In genomic region chr5:173327948-173328895, GRCh38 we compare ENCODE assay signal across 1 cellular context.
TF ChIP-seq lines count a peak whose summit lies in the region.

STC2 (minus strand) TSS chr5:173328414; CDS start chr5:173328193, 221 bp downstream.

TF ChIP-seq in HepG2, 621 proteins besides CTCF, POLR2A, EP300 and RAD21 (continued from another document and continues in another):
- TF ChIP-seq, protein P1, sequence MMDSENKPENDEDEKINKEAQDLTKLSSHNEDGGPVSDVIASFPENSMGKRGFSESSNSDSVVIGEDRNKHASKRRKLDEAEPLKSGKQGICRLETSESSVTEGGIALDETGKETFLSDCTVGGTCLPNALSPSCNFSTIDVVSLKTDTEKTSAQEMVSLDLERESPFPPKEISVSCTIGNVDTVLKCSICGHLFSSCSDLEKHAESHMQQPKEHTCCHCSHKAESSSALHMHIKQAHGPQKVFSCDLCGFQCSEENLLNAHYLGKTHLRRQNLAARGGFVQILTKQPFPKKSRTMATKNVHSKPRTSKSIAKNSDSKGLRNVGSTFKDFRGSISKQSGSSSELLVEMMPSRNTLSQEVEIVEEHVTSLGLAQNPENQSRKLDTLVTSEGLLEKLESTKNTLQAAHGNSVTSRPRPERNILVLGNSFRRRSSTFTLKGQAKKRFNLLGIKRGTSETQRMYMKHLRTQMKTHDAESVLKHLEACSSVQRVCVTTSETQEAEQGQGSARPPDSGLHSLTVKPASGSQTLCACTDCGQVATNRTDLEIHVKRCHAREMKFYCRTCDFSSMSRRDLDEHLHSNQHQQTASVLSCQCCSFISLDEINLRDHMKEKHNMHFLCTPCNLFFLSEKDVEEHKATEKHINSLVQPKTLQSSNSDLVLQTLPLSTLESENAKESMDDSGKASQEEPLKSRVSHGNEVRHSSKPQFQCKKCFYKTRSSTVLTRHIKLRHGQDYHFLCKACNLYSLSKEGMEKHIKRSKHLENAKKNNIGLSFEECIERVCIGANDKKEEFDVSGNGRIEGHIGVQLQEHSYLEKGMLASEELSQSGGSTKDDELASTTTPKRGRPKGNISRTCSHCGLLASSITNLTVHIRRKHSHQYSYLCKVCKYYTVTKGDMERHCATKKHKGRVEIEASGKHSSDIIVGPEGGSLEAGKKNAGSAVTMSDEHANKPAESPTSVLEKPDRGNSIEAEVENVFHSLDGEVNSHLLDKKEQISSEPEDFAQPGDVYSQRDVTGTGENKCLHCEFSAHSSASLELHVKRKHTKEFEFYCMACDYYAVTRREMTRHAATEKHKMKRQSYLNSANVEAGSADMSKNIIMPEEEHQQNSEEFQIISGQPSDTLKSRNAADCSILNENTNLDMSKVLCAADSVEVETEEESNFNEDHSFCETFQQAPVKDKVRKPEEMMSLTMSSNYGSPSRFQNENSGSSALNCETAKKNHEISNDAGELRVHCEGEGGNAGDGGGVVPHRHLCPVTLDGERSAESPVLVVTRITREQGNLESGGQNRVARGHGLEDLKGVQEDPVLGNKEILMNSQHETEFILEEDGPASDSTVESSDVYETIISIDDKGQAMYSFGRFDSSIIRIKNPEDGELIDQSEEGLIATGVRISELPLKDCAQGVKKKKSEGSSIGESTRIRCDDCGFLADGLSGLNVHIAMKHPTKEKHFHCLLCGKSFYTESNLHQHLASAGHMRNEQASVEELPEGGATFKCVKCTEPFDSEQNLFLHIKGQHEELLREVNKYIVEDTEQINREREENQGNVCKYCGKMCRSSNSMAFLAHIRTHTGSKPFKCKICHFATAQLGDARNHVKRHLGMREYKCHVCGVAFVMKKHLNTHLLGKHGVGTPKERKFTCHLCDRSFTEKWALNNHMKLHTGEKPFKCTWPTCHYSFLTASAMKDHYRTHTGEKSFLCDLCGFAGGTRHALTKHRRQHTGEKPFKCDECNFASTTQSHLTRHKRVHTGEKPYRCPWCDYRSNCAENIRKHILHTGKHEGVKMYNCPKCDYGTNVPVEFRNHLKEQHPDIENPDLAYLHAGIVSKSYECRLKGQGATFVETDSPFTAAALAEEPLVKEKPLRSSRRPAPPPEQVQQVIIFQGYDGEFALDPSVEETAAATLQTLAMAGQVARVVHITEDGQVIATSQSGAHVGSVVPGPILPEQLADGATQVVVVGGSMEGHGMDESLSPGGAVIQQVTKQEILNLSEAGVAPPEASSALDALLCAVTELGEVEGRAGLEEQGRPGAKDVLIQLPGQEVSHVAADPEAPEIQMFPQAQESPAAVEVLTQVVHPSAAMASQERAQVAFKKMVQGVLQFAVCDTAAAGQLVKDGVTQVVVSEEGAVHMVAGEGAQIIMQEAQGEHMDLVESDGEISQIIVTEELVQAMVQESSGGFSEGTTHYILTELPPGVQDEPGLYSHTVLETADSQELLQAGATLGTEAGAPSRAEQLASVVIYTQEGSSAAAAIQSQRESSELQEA (CRISPR knock-in tag; IDR thresholded peaks at IDR 0.05; ENCODE audit: not compliant biosample characterization) = no peak
- no peak for TF ChIP-seq ZNF326 (CRISPR knock-in tag; IDR thresholded peaks at IDR 0.05; ENCODE audit: borderline replicate concordance)
- TF ChIP-seq NFIC (IDR thresholded peaks at IDR 0.05; ENCODE audit: low read length) = 0 out of 2 replicates have a peak, but pooled peaks have one; percentile 19
- TF ChIP-seq ZNF589 (CRISPR knock-in tag; conservative IDR thresholded peaks at IDR 0.05) = peak; percentile 96
- TF ChIP-seq REPIN1 (CRISPR knock-in tag; IDR thresholded peaks at IDR 0.05; ENCODE audit: borderline replicate concordance, low read depth) = peak; percentile 35; the same call in 1 of the 2 replicates
- peak; percentile 67 for TF ChIP-seq FOXC1 (CRISPR knock-in tag; IDR thresholded peaks at IDR 0.05; ENCODE audit: borderline replicate concordance)
- TF ChIP-seq ZSCAN29 (CRISPR knock-in tag; conservative IDR thresholded peaks at IDR 0.05) = peak; percentile 60
- peak; percentile 9 for TF ChIP-seq ZNF678 (CRISPR knock-in tag; IDR thresholded peaks at IDR 0.05)
- peak; percentile 68; the same call in 1 of the 2 replicates for TF ChIP-seq ZBTB42 (CRISPR knock-in tag; IDR thresholded peaks at IDR 0.05)
- TF ChIP-seq ZNF367 (CRISPR knock-in tag; IDR thresholded peaks at IDR 0.05; ENCODE audit: borderline replicate concordance) = 0 out of 2 replicates have a peak, but pooled peaks have one; percentile 18
- peak; percentile 68 for TF ChIP-seq ERF (CRISPR knock-in tag; IDR thresholded peaks at IDR 0.05)
- peak; percentile 79; the same call in 1 of the 2 replicates for TF ChIP-seq CBX5 (CRISPR knock-in tag; IDR thresholded peaks at IDR 0.05; ENCODE audit: borderline replicate concordance)
- TF ChIP-seq FOXA1 (IDR thresholded peaks at IDR 0.05) = no peak
- peak; percentile 33; the same call in 1 of the 2 replicates for TF ChIP-seq FOXA1 (CRISPR knock-in tag; IDR thresholded peaks at IDR 0.05)
- TF ChIP-seq ZNF512 (CRISPR knock-in tag; IDR thresholded peaks at IDR 0.05) = peak; percentile 91; the same call in 1 of the 2 replicates
- no peak for TF ChIP-seq ZNF33A (CRISPR knock-in tag; IDR thresholded peaks at IDR 0.05; ENCODE audit: borderline replicate concordance)
- 0 out of 2 replicates have a peak, but pooled peaks have one; percentile 16 for TF ChIP-seq ZNF253 (CRISPR knock-in tag; IDR thresholded peaks at IDR 0.05; ENCODE audit: borderline replicate concordance)
- TF ChIP-seq HNRNPK (IDR thresholded peaks at IDR 0.05; ENCODE audit: low read depth, low read length, poor library complexity, severe bottlenecking) = no peak
- no peak for TF ChIP-seq CCAR2 (optimal IDR thresholded peaks at IDR 0.05; ENCODE audit: low read depth, low read length)
- TF ChIP-seq ZNF501 (CRISPR knock-in tag; IDR thresholded peaks at IDR 0.05) = peak; percentile 3; the same call in 1 of the 2 replicates
- TF ChIP-seq ZNF432 (CRISPR knock-in tag; IDR thresholded peaks at IDR 0.05; ENCODE audit: borderline replicate concordance) = no peak
- TF ChIP-seq ZNF83 (CRISPR knock-in tag; IDR thresholded peaks at IDR 0.05; ENCODE audit: borderline replicate concordance) = no peak
- no peak for TF ChIP-seq HHEX (CRISPR knock-in tag; IDR thresholded peaks at IDR 0.05)
- peak; percentile 98; the same call in 1 of the 2 replicates for TF ChIP-seq ZNF124 (CRISPR knock-in tag; IDR thresholded peaks at IDR 0.05)
- TF ChIP-seq, protein P2, sequence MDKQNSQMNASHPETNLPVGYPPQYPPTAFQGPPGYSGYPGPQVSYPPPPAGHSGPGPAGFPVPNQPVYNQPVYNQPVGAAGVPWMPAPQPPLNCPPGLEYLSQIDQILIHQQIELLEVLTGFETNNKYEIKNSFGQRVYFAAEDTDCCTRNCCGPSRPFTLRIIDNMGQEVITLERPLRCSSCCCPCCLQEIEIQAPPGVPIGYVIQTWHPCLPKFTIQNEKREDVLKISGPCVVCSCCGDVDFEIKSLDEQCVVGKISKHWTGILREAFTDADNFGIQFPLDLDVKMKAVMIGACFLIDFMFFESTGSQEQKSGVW (CRISPR knock-in tag; IDR thresholded peaks at IDR 0.05; ENCODE audit: borderline replicate concordance) = no peak
- TF ChIP-seq, protein P3, sequence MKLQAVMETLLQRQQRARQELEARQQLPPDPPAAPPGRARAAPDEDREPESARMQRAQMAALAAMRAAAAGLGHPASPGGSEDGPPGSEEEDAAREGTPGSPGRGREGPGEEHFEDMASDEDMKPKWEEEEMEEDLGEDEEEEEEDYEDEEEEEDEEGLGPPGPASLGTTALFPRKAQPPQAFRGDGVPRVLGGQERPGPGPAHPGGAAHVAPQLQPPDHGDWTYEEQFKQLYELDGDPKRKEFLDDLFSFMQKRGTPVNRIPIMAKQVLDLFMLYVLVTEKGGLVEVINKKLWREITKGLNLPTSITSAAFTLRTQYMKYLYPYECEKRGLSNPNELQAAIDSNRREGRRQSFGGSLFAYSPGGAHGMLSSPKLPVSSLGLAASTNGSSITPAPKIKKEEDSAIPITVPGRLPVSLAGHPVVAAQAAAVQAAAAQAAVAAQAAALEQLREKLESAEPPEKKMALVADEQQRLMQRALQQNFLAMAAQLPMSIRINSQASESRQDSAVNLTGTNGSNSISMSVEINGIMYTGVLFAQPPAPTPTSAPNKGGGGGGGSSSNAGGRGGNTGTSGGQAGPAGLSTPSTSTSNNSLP (IDR thresholded peaks at IDR 0.05; ENCODE audit: low read depth, low read length) = no peak
- TF ChIP-seq HOXD1 (CRISPR knock-in tag; IDR thresholded peaks at IDR 0.05) = no peak
- TF ChIP-seq CCDC6 (CRISPR knock-in tag; IDR thresholded peaks at IDR 0.05) = peak; percentile 83; the same call in 1 of the 2 replicates
- no peak for TF ChIP-seq ZNF652 (CRISPR knock-in tag; IDR thresholded peaks at IDR 0.05; ENCODE audit: borderline replicate concordance, low read depth)
- TF ChIP-seq ZNF24 (IDR thresholded peaks at IDR 0.05) = no peak
- peak; percentile 79 for TF ChIP-seq PHF21A (CRISPR knock-in tag; IDR thresholded peaks at IDR 0.05)
- TF ChIP-seq PTBP1 (IDR thresholded peaks at IDR 0.05; ENCODE audit: low read depth, low read length, poor library complexity, severe bottlenecking) = no peak
- peak; percentile 85; the same call in 1 of the 2 replicates for TF ChIP-seq ZNF343 (CRISPR knock-in tag; IDR thresholded peaks at IDR 0.05)
- 0 out of 2 replicates have a peak, but pooled peaks have one; percentile 19 for TF ChIP-seq RAD51 (IDR thresholded peaks at IDR 0.05; ENCODE audit: borderline replicate concordance)
- peak; percentile 88 for TF ChIP-seq NRL (CRISPR knock-in tag; IDR thresholded peaks at IDR 0.05; ENCODE audit: borderline replicate concordance)
- no peak for TF ChIP-seq NCOR1 (IDR thresholded peaks at IDR 0.05; ENCODE audit: borderline replicate concordance, low read length)
- TF ChIP-seq ZNF710 (CRISPR knock-in tag; IDR thresholded peaks at IDR 0.05; ENCODE audit: borderline replicate concordance) = peak; percentile 27; the same call in 1 of the 2 replicates
- peak; percentile 80 for TF ChIP-seq ZFX (CRISPR knock-in tag; IDR thresholded peaks at IDR 0.05; ENCODE audit: low read depth)
- no peak for TF ChIP-seq ZFP36L2 (CRISPR knock-in tag; IDR thresholded peaks at IDR 0.05)
- 0 out of 2 replicates have a peak, but pooled peaks have one; percentile 62 for TF ChIP-seq ZNF841 (CRISPR knock-in tag; IDR thresholded peaks at IDR 0.05; ENCODE audit: borderline replicate concordance)
- peak; percentile 84 for TF ChIP-seq HIVEP1 (CRISPR knock-in tag; IDR thresholded peaks at IDR 0.05)
- peak; percentile 84 for TF ChIP-seq MED1 (CRISPR knock-in tag; IDR thresholded peaks at IDR 0.05)
- TF ChIP-seq, protein P4, sequence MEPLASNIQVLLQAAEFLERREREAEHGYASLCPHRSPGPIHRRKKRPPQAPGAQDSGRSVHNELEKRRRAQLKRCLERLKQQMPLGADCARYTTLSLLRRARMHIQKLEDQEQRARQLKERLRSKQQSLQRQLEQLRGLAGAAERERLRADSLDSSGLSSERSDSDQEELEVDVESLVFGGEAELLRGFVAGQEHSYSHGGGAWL (CRISPR knock-in tag; IDR thresholded peaks at IDR 0.05) = no peak; the same call in 1 of the 2 replicates
- TF ChIP-seq, protein P5, sequence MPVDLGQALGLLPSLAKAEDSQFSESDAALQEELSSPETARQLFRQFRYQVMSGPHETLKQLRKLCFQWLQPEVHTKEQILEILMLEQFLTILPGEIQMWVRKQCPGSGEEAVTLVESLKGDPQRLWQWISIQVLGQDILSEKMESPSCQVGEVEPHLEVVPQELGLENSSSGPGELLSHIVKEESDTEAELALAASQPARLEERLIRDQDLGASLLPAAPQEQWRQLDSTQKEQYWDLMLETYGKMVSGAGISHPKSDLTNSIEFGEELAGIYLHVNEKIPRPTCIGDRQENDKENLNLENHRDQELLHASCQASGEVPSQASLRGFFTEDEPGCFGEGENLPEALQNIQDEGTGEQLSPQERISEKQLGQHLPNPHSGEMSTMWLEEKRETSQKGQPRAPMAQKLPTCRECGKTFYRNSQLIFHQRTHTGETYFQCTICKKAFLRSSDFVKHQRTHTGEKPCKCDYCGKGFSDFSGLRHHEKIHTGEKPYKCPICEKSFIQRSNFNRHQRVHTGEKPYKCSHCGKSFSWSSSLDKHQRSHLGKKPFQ (CRISPR knock-in tag; IDR thresholded peaks at IDR 0.05; ENCODE audit: insufficient replicate concordance) = peak; percentile 78
- TF ChIP-seq ZSCAN22 (CRISPR knock-in tag; IDR thresholded peaks at IDR 0.05) = no peak; the same call in 1 of the 2 replicates
- peak; percentile 85 for TF ChIP-seq REL (CRISPR knock-in tag; conservative IDR thresholded peaks at IDR 0.05)
- TF ChIP-seq POGK (CRISPR knock-in tag; conservative IDR thresholded peaks at IDR 0.05) = 0 out of 2 replicates have a peak, but pooled peaks have one; percentile 30
